In genomic region chr19:40278361-40279045, GRCh38 we compare ENCODE assay signal across 11 cellular contexts. TPM values are rescaled to one million over a fixed set of nuclear protein-coding genes. Genes with fewer than 3 reads are reported as not detected.
DNase-seq lines count a peak whose midpoint lies in the region; ATAC-seq and TF ChIP-seq lines count a peak whose summit lies in the region.
"Had no signal": no experiment of that assay in that cellular context is flagged by ENCODE, and none has a peak within 500 bp of the region (broad histone marks: within the 10 kb centered on the region; RNA-seq: fewer than 3 reads in every experiment).

No MANE protein-coding gene starts in this region.

- TF ChIP-seq CTCF in breast epithelium (IDR thresholded peaks at IDR 0.05) (no peak), mammary epithelial cell (conservative IDR thresholded peaks at IDR 0.05 in 1 of 2, IDR thresholded peaks at IDR 0.05 in 1 of 2; ENCODE audit: extremely low read depth in 1 of 2, insufficient read depth in 1 of 2, low read depth in 1 of 2, low read length in 2 of 2) (no peak), fibroblast of mammary gland (conservative IDR thresholded peaks at IDR 0.05; ENCODE audit: control insufficient read depth, insufficient read depth, low read depth, low read length) (no peak), neural progenitor cell (IDR thresholded peaks at IDR 0.05) (no peak), upper lobe of right lung (IDR thresholded peaks at IDR 0.05) (no peak)

- no peak for TF ChIP-seq POLR2A in breast epithelium (IDR thresholded peaks at IDR 0.05)

- DNase-seq in breast epithelium (ENCODE audit: low spot score in 2 of 2) (no peak), mammary epithelial cell (no peak), fibroblast of mammary gland (ENCODE audit: low read depth) (peak; percentile 20), neural progenitor cell (ENCODE audit: low spot score) (no peak), upper lobe of right lung (no peak), KBM-7 (no peak), NCI-H2227 (lab: John Stamatoyannopoulos, UW; ENCODE audit: unreplicated experiment) (no peak), NCI-H187 treated with DMSO at 0.1 percent for 48 hours (lab: John Stamatoyannopoulos, UW) (no peak)
- DNase-seq: activated CD4-positive, alpha-beta T cell treated with anti-CD3 and anti-CD28 coated beads, Interleukin-2, amount 50 U/mL, for 48 hours; NCI-H82; stimulated activated naive CD4-positive, alpha-beta T cell treated with Interleukin-2 at 50 U/mL for 16 hours had no signal

- H3K4me2 ChIP-seq in mammary epithelial cell (ENCODE audit: insufficient read depth, low read depth, low read length) (no peak overlapping the region), neural progenitor cell (no peak overlapping the region)

- H3K27me3 ChIP-seq in breast epithelium, result no peaks in the 10 kb centered on the region
- no peaks in the 10 kb centered on the region for H3K27me3 ChIP-seq in mammary epithelial cell (ENCODE audit: insufficient read depth, low read length)
- H3K27me3 ChIP-seq in neural progenitor cell, result no peaks in the 10 kb centered on the region
- no peaks in the 10 kb centered on the region for H3K27me3 ChIP-seq in upper lobe of right lung

- dilution Hi-C loops in mammary epithelial cell (cut with HindIII; ENCODE audit: low sequenced_read_pairs), result no loop called here

- intact Hi-C loops in breast epithelium (cut with DNase I; ENCODE audit: low total_unique reads), result no loop called here
- intact Hi-C loops in mammary epithelial cell (cut with micrococcal nuclease), result no loop called here
- intact Hi-C loops in upper lobe of right lung (cut with DNase I), result no loop called here

- peaks cover 11% of the 10 kb centered on the region for H3K27me3 Mint-ChIP-seq in neural progenitor cell (ENCODE audit: insufficient read depth, low read depth)

- peaks cover 96% of the 10 kb centered on the region for H3K79me2 ChIP-seq in mammary epithelial cell (ENCODE audit: insufficient read depth, low read length)
- peaks cover 97% of the 10 kb centered on the region for H3K79me2 ChIP-seq in neural progenitor cell (ENCODE audit: low read depth)

- no TSS peak for BruUV-seq in mammary epithelial cell (replicated peaks; lab: Mats Ljungman, UMichigan)

- H3K4me1 Mint-ChIP-seq in neural progenitor cell, result peaks cover 47% of the 10 kb centered on the region

- peaks cover 4% of the 10 kb centered on the region for H3K36me3 Mint-ChIP-seq in neural progenitor cell

- H3K4me3 Mint-ChIP-seq in neural progenitor cell, result no peak overlapping the region

- in situ Hi-C loops in mammary epithelial cell (cut with MboI; ENCODE audit: low sequenced_read_pairs in 2 of 2) (no loop called here), KBM-7 (cut with MboI; ENCODE audit: low pct_unique_long_range_greater_than_20kb, low sequenced_read_pairs) (no loop called here)

- H3K9me3 Mint-ChIP-seq in neural progenitor cell, result no peaks in the 10 kb centered on the region

- no peaks in the 10 kb centered on the region for H3F3A ChIP-seq in neural progenitor cell (ENCODE audit: low read depth)

- CTCF ChIA-PET in mammary epithelial cell (lab: Charles Lee; ENCODE audit: low non-redundant PET), result no interaction called here

- H3K4me1 ChIP-seq in breast epithelium (peaks cover 9 to 22% of the 10 kb centered on the region in 2 donors), mammary epithelial cell (ENCODE audit: insufficient read depth, low read length) (peaks cover 19% of the 10 kb centered on the region), neural progenitor cell (peaks cover 8% of the 10 kb centered on the region), upper lobe of right lung (peaks cover 59% of the 10 kb centered on the region)

- peak overlapping the region; percentile 5 to 11 for H3K27ac ChIP-seq in breast epithelium
- no peak overlapping the region for H3K27ac ChIP-seq in mammary epithelial cell (ENCODE audit: insufficient read depth, low read depth, low read length)
- H3K27ac ChIP-seq in neural progenitor cell, result no peak overlapping the region
- peak overlapping the region; percentile 30 for H3K27ac ChIP-seq in upper lobe of right lung

- no peak for ATAC-seq in upper lobe of right lung

- peak overlapping the region; percentile 14 to 56 (median 27) for H3K4me3 ChIP-seq in breast epithelium
- no peak overlapping the region for H3K4me3 ChIP-seq in mammary epithelial cell (replicated peaks in 1 of 3; ENCODE audit: insufficient read depth in 1 of 3, low read depth in 2 of 3, low read length in 3 of 3)
- H3K4me3 ChIP-seq in fibroblast of mammary gland (ENCODE audit: control insufficient read depth, low read depth, low read length), result peak overlapping the region; percentile 7
- no peak overlapping the region for H3K4me3 ChIP-seq in neural progenitor cell
- H3K4me3 ChIP-seq in upper lobe of right lung, result peak overlapping the region; percentile 10

- H3K27ac Mint-ChIP-seq in neural progenitor cell, result peak overlapping the region; percentile 69

- no peaks in the 10 kb centered on the region for H3K9me3 ChIP-seq in breast epithelium
- no peaks in the 10 kb centered on the region for H3K9me3 ChIP-seq in mammary epithelial cell (replicated peaks; ENCODE audit: insufficient read depth, low read length)
- H3K9me3 ChIP-seq in neural progenitor cell (ENCODE audit: low read depth), result no peaks in the 10 kb centered on the region
- no peaks in the 10 kb centered on the region for H3K9me3 ChIP-seq in upper lobe of right lung

- H4K20me1 ChIP-seq in mammary epithelial cell (ENCODE audit: insufficient read depth, low read length), result peaks cover 2% of the 10 kb centered on the region
- H4K20me1 ChIP-seq in neural progenitor cell (ENCODE audit: low read depth), result peaks cover 71% of the 10 kb centered on the region

- H3K36me3 ChIP-seq in breast epithelium (no peaks in the 10 kb centered on the region), mammary epithelial cell (ENCODE audit: insufficient read depth, low read length) (no peaks in the 10 kb centered on the region), neural progenitor cell (no peaks in the 10 kb centered on the region), upper lobe of right lung (no peaks in the 10 kb centered on the region)

- H3K9ac ChIP-seq in mammary epithelial cell (ENCODE audit: insufficient read depth, low read length) (no peak overlapping the region), neural progenitor cell (no peak overlapping the region)

- H2AFZ ChIP-seq in mammary epithelial cell (ENCODE audit: low read depth, low read length) (no peak overlapping the region), neural progenitor cell (replicated peaks) (no peak overlapping the region)

- WGBS in mammary epithelial cell (ENCODE audit: low coverage, missing lambda C conversion rate), result 71% methylated on average over 12 of the region's 16 CpGs

RNA-seq across cellular contexts. Expression of gene AKT2, which starts 6.6 kb away (rescaled TPM):
- total RNA-seq in breast epithelium, result 10 to 100 TPM; 83.4 to 88.3 (median 84.9) TPM
- total RNA-seq in mammary epithelial cell, result 100 to 1,000 TPM in 1 of 2 donors, 10 to 100 TPM in 1; 87.5 to 124 TPM
- 116 TPM for polyA plus RNA-seq in mammary epithelial cell
- polyA minus RNA-seq in mammary epithelial cell, result 261 TPM
- 85.1 and 139 TPM in 2 replicates for total RNA-seq in neural progenitor cell (ENCODE audit: low replicate concordance)
- total RNA-seq in upper lobe of right lung, result 103 TPM

RNA-seq across cellular contexts. Expression of gene CCNP, which starts 52.0 kb away (rescaled TPM):
- total RNA-seq in breast epithelium, result 1 to 10 TPM in 1 of 3 donors, under 1 TPM in 1, not detected in 1; 0.29 to 2.3 TPM
- total RNA-seq in mammary epithelial cell, result under 1 TPM in 1 of 2 donors, not detected in 1; 0.26 TPM
- not detected for polyA plus RNA-seq in mammary epithelial cell
- polyA minus RNA-seq in mammary epithelial cell, result not detected
- total RNA-seq in neural progenitor cell (ENCODE audit: low replicate concordance), result 1.7 TPM in 1 of 2 replicates, not detected in the other
- not detected for total RNA-seq in upper lobe of right lung

Comparison
In these comparisons a context has a peak if more than half of its experiments do, and no peak if none do; other contexts are left out.
1. H3K27ac ChIP-seq: peak in breast epithelium (2 of 2) and upper lobe of right lung (single experiment); none in mammary epithelial cell (single experiment) and neural progenitor cell (single experiment).
2. H3K4me3 ChIP-seq: peak in breast epithelium (3 of 3), fibroblast of mammary gland (single experiment) and upper lobe of right lung (single experiment); none in mammary epithelial cell (0 of 3) and neural progenitor cell (single experiment).